Comparison of ENCODE assay signal across 1 cellular context in genomic region chr6:79070206-79070825, GRCh38.
TF ChIP-seq lines count a peak whose summit lies in the region.

No MANE protein-coding gene starts in this region.

TF ChIP-seq in SK-N-SH treated with all-trans-retinoic acid at 6 μM for 48 hours, 23 proteins besides CTCF, POLR2A, EP300 and RAD21 (continued from another document):
- TF ChIP-seq ARNTL (CRISPR knock-in tag; IDR thresholded peaks at IDR 0.05; ENCODE audit: borderline replicate concordance, low read depth) (no peak), CREB5 (CRISPR knock-in tag; IDR thresholded peaks at IDR 0.05; ENCODE audit: low read depth) (no peak), TCF4 (CRISPR knock-in tag; IDR thresholded peaks at IDR 0.05; ENCODE audit: borderline replicate concordance) (no peak), RARB (CRISPR knock-in tag; IDR thresholded peaks at IDR 0.05) (no peak), BACH2 (CRISPR knock-in tag; IDR thresholded peaks at IDR 0.05; ENCODE audit: borderline replicate concordance) (no peak), TSHZ2 (CRISPR knock-in tag; IDR thresholded peaks at IDR 0.05) (no peak)
